In the genomic region with DNA sequence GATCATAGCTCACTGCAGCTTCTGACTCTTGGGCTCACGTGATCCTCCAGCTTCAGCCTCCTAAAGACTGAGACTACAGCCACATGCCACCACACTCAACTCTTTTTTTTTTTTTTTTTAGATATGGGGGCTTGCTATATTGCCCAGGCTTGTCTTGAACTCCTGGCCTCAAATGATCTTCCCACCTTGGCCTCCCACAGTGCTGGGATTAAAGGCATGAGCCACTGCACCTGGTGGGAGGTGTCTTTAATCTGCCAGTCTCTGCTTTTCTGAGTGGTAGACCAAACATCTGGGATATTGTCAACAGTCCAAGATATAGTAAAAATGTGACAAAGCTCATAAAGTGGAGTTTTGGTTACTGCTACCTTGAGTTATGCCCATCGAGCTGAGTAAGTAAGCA, we compare ENCODE assay signal across 23 cellular contexts.
"Had no signal": no experiment of that assay in that cellular context is flagged by ENCODE, and none has a peak within 500 bp of the region (broad histone marks: within the 10 kb centered on the region; RNA-seq: fewer than 3 reads in every experiment).

No MANE protein-coding gene starts in this region.

- H3K4me1 ChIP-seq: neural progenitor cell, parathyroid adenoma, right lobe of liver, stomach, tibial nerve, upper lobe of right lung, uterus had no signal

- H3K27ac ChIP-seq: neural progenitor cell, ovary, parathyroid adenoma, psoas muscle, right lobe of liver, sigmoid colon, stomach, thoracic aorta, tibial nerve, uterus had no signal

- H3K9ac ChIP-seq: neural progenitor cell, parathyroid adenoma had no signal

- H3K4me2 ChIP-seq: neural progenitor cell had no signal

- H3K4me3 ChIP-seq: neural progenitor cell, ovary, psoas muscle, right lobe of liver, sigmoid colon, stomach, thoracic aorta, thyroid gland, tibial nerve, upper lobe of right lung, uterus had no signal

- H3K36me3 ChIP-seq: neural progenitor cell, ovary, right lobe of liver, sigmoid colon, stomach, thoracic aorta, thyroid gland, tibial nerve, upper lobe of right lung, uterus had no signal

- H3K27me3 ChIP-seq: neural progenitor cell, ovary, right lobe of liver, sigmoid colon, stomach, thyroid gland, tibial nerve, upper lobe of right lung, uterus had no signal

- H3K79me2 ChIP-seq: parathyroid adenoma had no signal

- DNase-seq: natural killer cell; occipital lobe; ovary; posterior cingulate gyrus; psoas muscle; right cardiac atrium; right lobe of liver; sigmoid colon; small intestine; stimulated activated CD4-positive, alpha-beta T cell treated with anti-CD3 and anti-CD28 coated beads, Interleukin-15, amount 100 ng/mL, for 24 hours; stimulated activated CD4-positive, alpha-beta T cell treated with anti-CD3 and anti-CD28 coated beads, Interleukin-2, amount 100 ng/mL, for 24 hours; stimulated activated CD4-positive, alpha-beta T cell treated with anti-CD3 and anti-CD28 coated beads, Interleukin-2, amount 100 ng/mL, for 48 hours; stimulated activated CD4-positive, alpha-beta T cell treated with anti-CD3 and anti-CD28 coated beads, Interleukin-4, amount 100 ng/mL, for 24 hours; stimulated activated naive B cell treated with anti-CD40 and anti-IgM and Interleukin-4, amounts not matched to agents 10 μg/mL and 1 μg/mL and 100 μg/mL, for 72 hours; stimulated activated naive CD4-positive, alpha-beta T cell treated with Interleukin-2 at 50 U/mL for 16 hours; stomach; thyroid gland; upper lobe of right lung; uterus had no signal

- H2AFZ ChIP-seq: neural progenitor cell, parathyroid adenoma had no signal

- H3K9me3 ChIP-seq: ovary, psoas muscle, right lobe of liver, sigmoid colon, stomach, thoracic aorta, thyroid gland, upper lobe of right lung, uterus had no signal
